Comparison of ENCODE assay signal across 1 cellular context in the genomic region with DNA sequence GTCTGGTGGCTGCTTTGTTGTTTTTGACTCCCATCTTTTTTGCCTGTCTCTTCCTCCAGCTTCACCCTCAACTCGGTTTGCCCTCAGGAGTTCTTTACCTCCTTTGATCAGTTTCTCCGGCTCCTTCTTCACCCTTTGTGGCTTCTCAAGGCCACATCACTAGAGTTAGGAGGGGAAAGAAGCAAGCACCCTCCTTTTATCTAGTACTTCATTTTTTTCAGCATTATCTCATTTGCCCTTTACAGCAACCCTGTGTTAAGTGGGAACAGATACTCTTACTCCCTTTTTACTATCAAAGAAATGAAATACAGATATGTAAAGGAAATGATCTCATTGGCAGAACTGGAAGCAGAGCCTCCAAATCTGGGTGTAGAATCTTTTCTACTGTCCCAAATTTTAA.
TF ChIP-seq lines count a peak whose summit lies in the region.

No MANE protein-coding gene starts in this region.

TF ChIP-seq in GM12878, 131 proteins besides CTCF, POLR2A, EP300 and RAD21 (continued from another document):
- TF ChIP-seq, protein P1, sequence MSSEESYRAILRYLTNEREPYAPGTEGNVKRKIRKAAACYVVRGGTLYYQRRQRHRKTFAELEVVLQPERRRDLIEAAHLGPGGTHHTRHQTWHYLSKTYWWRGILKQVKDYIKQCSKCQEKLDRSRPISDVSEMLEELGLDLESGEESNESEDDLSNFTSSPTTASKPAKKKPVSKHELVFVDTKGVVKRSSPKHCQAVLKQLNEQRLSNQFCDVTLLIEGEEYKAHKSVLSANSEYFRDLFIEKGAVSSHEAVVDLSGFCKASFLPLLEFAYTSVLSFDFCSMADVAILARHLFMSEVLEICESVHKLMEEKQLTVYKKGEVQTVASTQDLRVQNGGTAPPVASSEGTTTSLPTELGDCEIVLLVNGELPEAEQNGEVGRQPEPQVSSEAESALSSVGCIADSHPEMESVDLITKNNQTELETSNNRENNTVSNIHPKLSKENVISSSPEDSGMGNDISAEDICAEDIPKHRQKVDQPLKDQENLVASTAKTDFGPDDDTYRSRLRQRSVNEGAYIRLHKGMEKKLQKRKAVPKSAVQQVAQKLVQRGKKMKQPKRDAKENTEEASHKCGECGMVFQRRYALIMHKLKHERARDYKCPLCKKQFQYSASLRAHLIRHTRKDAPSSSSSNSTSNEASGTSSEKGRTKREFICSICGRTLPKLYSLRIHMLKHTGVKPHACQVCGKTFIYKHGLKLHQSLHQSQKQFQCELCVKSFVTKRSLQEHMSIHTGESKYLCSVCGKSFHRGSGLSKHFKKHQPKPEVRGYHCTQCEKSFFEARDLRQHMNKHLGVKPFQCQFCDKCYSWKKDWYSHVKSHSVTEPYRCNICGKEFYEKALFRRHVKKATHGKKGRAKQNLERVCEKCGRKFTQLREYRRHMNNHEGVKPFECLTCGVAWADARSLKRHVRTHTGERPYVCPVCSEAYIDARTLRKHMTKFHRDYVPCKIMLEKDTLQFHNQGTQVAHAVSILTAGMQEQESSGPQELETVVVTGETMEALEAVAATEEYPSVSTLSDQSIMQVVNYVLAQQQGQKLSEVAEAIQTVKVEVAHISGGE (CRISPR knock-in tag; IDR thresholded peaks at IDR 0.05): no peak
- TF ChIP-seq RUNX3 (IDR thresholded peaks at IDR 0.05; ENCODE audit: low read length): peak; percentile 29; the same call in 1 of the 2 replicates
